In the genomic region with DNA sequence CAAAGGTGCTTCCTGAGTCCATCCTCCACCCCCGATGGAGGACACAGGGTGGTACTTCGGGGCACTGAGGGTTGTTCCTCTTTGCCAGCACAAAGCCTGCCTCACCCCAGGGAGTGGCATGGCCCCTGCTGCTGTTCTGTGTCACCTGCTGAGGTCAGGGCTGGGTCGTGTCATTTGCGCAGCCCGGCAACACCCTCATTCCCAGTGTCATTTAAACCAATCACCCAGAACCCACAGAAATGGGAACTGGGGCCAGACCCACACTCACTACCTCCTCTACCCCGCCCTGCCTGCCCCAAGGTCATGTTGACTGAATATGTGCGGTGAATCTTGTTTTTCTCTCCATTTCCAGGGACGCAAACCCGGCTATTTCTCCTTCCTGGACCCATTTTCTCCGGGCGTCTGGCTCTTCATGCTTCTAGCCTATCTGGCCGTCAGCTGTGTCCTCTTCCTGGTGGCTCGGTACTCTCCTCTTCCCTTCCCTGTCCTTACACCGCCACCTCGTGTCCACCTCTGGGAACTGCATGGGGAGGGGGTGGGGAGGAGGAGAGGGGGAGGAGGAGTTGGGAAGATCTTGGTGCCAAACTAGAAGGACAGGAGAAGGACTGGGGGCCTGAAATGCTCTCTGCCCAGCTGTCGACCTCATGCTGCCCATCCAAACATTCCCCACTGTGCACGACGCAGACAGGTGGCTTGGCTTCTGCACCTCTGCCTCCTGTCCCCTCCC, we compare ENCODE assay signal across 8 cellular contexts.
DNase-seq lines count a peak whose midpoint lies in the region; ATAC-seq and TF ChIP-seq lines count a peak whose summit lies in the region.

No MANE protein-coding gene starts in this region.

- WGBS in lower leg skin, 2 donors: 16 to 18% methylated on average over 18 of the region's 18 CpGs

- intact Hi-C loops in lower leg skin (cut with DNase I; ENCODE audit: low total_unique reads): loop anchor here (5.0 kb wide), 1 partner anchor 440 kb away; a partner anchor contains a TSS

- H3K27me3 Mint-ChIP-seq in activated CD4-positive, alpha-beta T cell treated with anti-CD3 and anti-CD28 coated beads, Interleukin-2, amount 10 ng/mL, durations not matched to agents 7 days and 5 days: peaks cover 8% of the 10 kb centered on the region

- H3K9me3 Mint-ChIP-seq in activated CD4-positive, alpha-beta T cell treated with anti-CD3 and anti-CD28 coated beads, Interleukin-2, amount 10 ng/mL, durations not matched to agents 7 days and 5 days: no peaks in the 10 kb centered on the region

- H3K4me1 Mint-ChIP-seq in activated CD4-positive, alpha-beta T cell treated with anti-CD3 and anti-CD28 coated beads, Interleukin-2, amount 10 ng/mL, durations not matched to agents 7 days and 5 days: peaks cover 14% of the 10 kb centered on the region

- POLR2A ChIA-PET in activated CD4-positive, alpha-beta T cell treated with anti-CD3 and anti-CD28 coated beads, Interleukin-2, amount 10 ng/mL, durations not matched to agents 7 days and 5 days (lab: Charles Lee): no interaction called here

- TF ChIP-seq CTCF in lower leg skin (IDR thresholded peaks at IDR 0.05): no peak

- no peak for TF ChIP-seq POLR2A in lower leg skin (IDR thresholded peaks at IDR 0.05)

- no peak overlapping the region for H3K27ac Mint-ChIP-seq in activated CD4-positive, alpha-beta T cell treated with anti-CD3 and anti-CD28 coated beads, Interleukin-2, amount 10 ng/mL, durations not matched to agents 7 days and 5 days

- H3K36me3 Mint-ChIP-seq in activated CD4-positive, alpha-beta T cell treated with anti-CD3 and anti-CD28 coated beads, Interleukin-2, amount 10 ng/mL, durations not matched to agents 7 days and 5 days (ENCODE audit: low read depth): no peaks in the 10 kb centered on the region

- CTCF ChIA-PET in activated CD4-positive, alpha-beta T cell treated with anti-CD3 and anti-CD28 coated beads, Interleukin-2, amount 10 ng/mL, durations not matched to agents 7 days and 5 days (lab: Charles Lee): interaction anchor here (1.1 kb wide), 1 partner anchor 71 kb away, joined by 4 read pairs; a partner anchor contains a TSS

- H3K4me3 Mint-ChIP-seq in activated CD4-positive, alpha-beta T cell treated with anti-CD3 and anti-CD28 coated beads, Interleukin-2, amount 10 ng/mL, durations not matched to agents 7 days and 5 days: no peak overlapping the region

- ATAC-seq in HG02642 (IDR thresholded peaks at IDR 0.05; ENCODE audit: poor library complexity, unreplicated experiment) (peak; percentile 54), HG03354 (IDR thresholded peaks at IDR 0.05; ENCODE audit: poor library complexity, severe bottlenecking, unreplicated experiment) (no peak)

- DNase-seq in D341Med (ENCODE audit: low spot score) (peak; percentile 86), NCI-H524 (lab: John Stamatoyannopoulos, UW) (peak; percentile 70 to 77), dermis microvascular lymphatic vessel endothelial cell (ENCODE audit: low read depth in 2 of 2) (peak; percentile 64 to 78), lower leg skin (ENCODE audit: low spot score in 2 of 2) (peak; percentile 57 to 90)
- peak; percentile 64 for DNase-seq in activated CD4-positive, alpha-beta T cell treated with anti-CD3 and anti-CD28 coated beads, Interleukin-2, amount 10 ng/mL, durations not matched to agents 7 days and 5 days
- peak; percentile 61 to 73 for DNase-seq in stimulated activated CD4-positive, alpha-beta T cell treated with anti-CD3 and anti-CD28 coated beads, Interleukin-4, amount 100 ng/mL, for 48 hours (ENCODE audit: low read depth in 2 of 2)

- H3K4me3 ChIP-seq in lower leg skin (ENCODE audit: low read depth, poor library complexity, severe bottlenecking): no peak overlapping the region
